16 cellular contexts compared by ENCODE assay signal in genomic region chr4:10625130-10625529, GRCh38. TPM values are rescaled to one million over a fixed set of nuclear protein-coding genes. Genes with fewer than 3 reads are reported as not detected.
A peak's percentile ranks its signal among the peaks of the same experiment; 100 is the strongest.
DNase-seq lines count a peak whose midpoint lies in the region; ATAC-seq, FAIRE-seq and TF ChIP-seq lines count a peak whose summit lies in the region.
"Had no signal": no experiment of that assay in that cellular context is flagged by ENCODE, and none has a peak within 500 bp of the region (broad histone marks: within the 10 kb centered on the region; RNA-seq: fewer than 3 reads in every experiment).

No MANE protein-coding gene starts in this region.

- peak overlapping the region; percentile 4 for H3K27ac Mint-ChIP-seq in Caco-2 (ENCODE audit: unreplicated experiment)
- no peak overlapping the region for H3K27ac Mint-ChIP-seq in natural killer cell treated with Interleukin-12 subunit alpha and Interleukin-12 subunit beta and Interleukin-15 and Interleukin-18, amount 100 ng/mL, for 72 hours
- H3K27ac Mint-ChIP-seq: activated CD4-positive, alpha-beta T cell treated with anti-CD3 and anti-CD28 coated beads, Interleukin-2, amount 10 ng/mL, durations not matched to agents 7 days and 5 days; activated naive CD4-positive, alpha-beta T cell treated with anti-CD3 and anti-CD28 coated beads, Interleukin-2, amount 10 ng/mL, durations not matched to agents 7 days and 5 days had no signal

- H3K27me3 ChIP-seq in Caco-2 (replicated peaks; ENCODE audit: control insufficient read depth, insufficient read depth, low read length) (no peaks in the 10 kb centered on the region), HepG2 (ENCODE audit: control insufficient read depth in 1 of 2, insufficient read depth in 2 of 2, low read length in 2 of 2) (peaks cover 0 to 3% of the 10 kb centered on the region in 2 experiments; a peak in 1 of 5 replicates)

- TF ChIP-seq CTCF in Caco-2 (IDR thresholded peaks at IDR 0.05; ENCODE audit: insufficient read depth in 1 of 2, low read depth in 1 of 2, low read length in 1 of 2, severe bottlenecking in 1 of 2, unreplicated experiment in 1 of 2) (no peak), HepG2 (CRISPR knock-in tag; IDR thresholded peaks at IDR 0.05) (0 out of 2 replicates have a peak, but pooled peaks have one; percentile 14)

- no peak for FAIRE-seq in HepG2 (lab: Jason Lieb, UNC)

- H3K4me2 ChIP-seq in HepG2 (ENCODE audit: low read depth, low read length) = no peak overlapping the region

- in situ Hi-C loops in HepG2 (cut with HindIII; ENCODE audit: extremely low pct_ligation_motif_present, low pct_unique_long_range_greater_than_20kb) = no loop called here

- no peaks in the 10 kb centered on the region for H3K27me3 Mint-ChIP-seq in Caco-2 (ENCODE audit: insufficient read depth, unreplicated experiment)
- peaks cover 0 to 6% of the 10 kb centered on the region in 2 donors for H3K27me3 Mint-ChIP-seq in natural killer cell treated with Interleukin-12 subunit alpha and Interleukin-12 subunit beta and Interleukin-15 and Interleukin-18, amount 100 ng/mL, for 72 hours
- H3K27me3 Mint-ChIP-seq: activated naive CD4-positive, alpha-beta T cell treated with anti-CD3 and anti-CD28 coated beads, Interleukin-2, amount 10 ng/mL, durations not matched to agents 7 days and 5 days had no signal

- no peak overlapping the region for H3K4me3 Mint-ChIP-seq in Caco-2 (ENCODE audit: unreplicated experiment)
- no peak overlapping the region for H3K4me3 Mint-ChIP-seq in natural killer cell treated with Interleukin-12 subunit alpha and Interleukin-12 subunit beta and Interleukin-15 and Interleukin-18, amount 100 ng/mL, for 72 hours
- H3K4me3 Mint-ChIP-seq: activated CD4-positive, alpha-beta T cell treated with anti-CD3 and anti-CD28 coated beads, Interleukin-2, amount 10 ng/mL, durations not matched to agents 7 days and 5 days; activated naive CD4-positive, alpha-beta T cell treated with anti-CD3 and anti-CD28 coated beads, Interleukin-2, amount 10 ng/mL, durations not matched to agents 7 days and 5 days had no signal

- no peaks in the 10 kb centered on the region for H4K20me1 ChIP-seq in HepG2 (ENCODE audit: insufficient read depth, low read length)

- H3K4me1 ChIP-seq in Caco-2 (peaks cover 29% of the 10 kb centered on the region), HepG2 (ENCODE audit: insufficient read depth, low read length) (peaks cover 9% of the 10 kb centered on the region; the same call in 1 of the 2 replicates)
- H3K4me1 ChIP-seq: psoas muscle had no signal

- DNase-seq in Caco-2 = peak in 1 of 2 experiments; percentile 5
- DNase-seq in NCI-H146 (lab: John Stamatoyannopoulos, UW) = peak; percentile 94
- DNase-seq in NCI-H69 (lab: John Stamatoyannopoulos, UW) = peak; percentile 96
- DNase-seq in HepG2 (ENCODE audit: low spot score) = peak; percentile 2
- DNase-seq in natural killer cell treated with Interleukin-12 subunit alpha and Interleukin-12 subunit beta and Interleukin-15 and Interleukin-18, amount 100 ng/mL, for 72 hours (ENCODE audit: low spot score) = no peak
- DNase-seq in OCI-M1 (lab: John Stamatoyannopoulos, UW) = no peak
- DNase-seq: activated CD4-positive, alpha-beta T cell treated with anti-CD3 and anti-CD28 coated beads, Interleukin-2, amount 10 ng/mL, durations not matched to agents 7 days and 5 days; activated naive CD4-positive, alpha-beta T cell treated with anti-CD3 and anti-CD28 coated beads, Interleukin-2, amount 10 ng/mL, durations not matched to agents 7 days and 5 days; activated T-cell treated with anti-CD3 and anti-CD28 coated beads for 4 hours; NCI-H226; psoas muscle; stimulated activated CD4-positive, alpha-beta T cell treated with anti-CD3 and anti-CD28 coated beads, Interleukin-15, amount 100 ng/mL, for 24 hours had no signal

- H3K36me3 ChIP-seq in Caco-2 (ENCODE audit: control insufficient read depth, insufficient read depth, low read length) = no peaks in the 10 kb centered on the region
- no peaks in the 10 kb centered on the region for H3K36me3 ChIP-seq in HepG2 (replicated peaks in 1 of 2; ENCODE audit: control insufficient read depth in 1 of 2, insufficient read depth in 2 of 2, low read length in 2 of 2)

- H3K79me2 ChIP-seq in HepG2 (ENCODE audit: insufficient read depth, low read length) = no peaks in the 10 kb centered on the region

- intact Hi-C loops in Caco-2 (cut with micrococcal nuclease; ENCODE audit: unreplicated experiment) = loop anchor here (2.0 kb wide), 1 partner anchor 48 kb away; no protein-coding TSS in a partner anchor
- intact Hi-C loops in HepG2 (cut with micrococcal nuclease; ENCODE audit: unreplicated experiment) = no loop called here

- TF ChIP-seq RAD21 in HepG2 (CRISPR knock-in tag; IDR thresholded peaks at IDR 0.05) = no peak

- POLR2A ChIA-PET in Caco-2 (lab: Charles Lee) = no interaction called here
- POLR2A ChIA-PET in HepG2 (lab: Yijun Ruan, JAX) = no interaction called here

- no peak for TF ChIP-seq POLR2A in HepG2 (IDR thresholded peaks at IDR 0.05; ENCODE audit: insufficient read depth in 1 of 2, low read depth in 2 of 2, low read length in 2 of 2)

- H3K36me3 Mint-ChIP-seq in Caco-2 (ENCODE audit: insufficient read depth, unreplicated experiment) = no peaks in the 10 kb centered on the region
- H3K36me3 Mint-ChIP-seq in natural killer cell treated with Interleukin-12 subunit alpha and Interleukin-12 subunit beta and Interleukin-15 and Interleukin-18, amount 100 ng/mL, for 72 hours = no peaks in the 10 kb centered on the region
- H3K36me3 Mint-ChIP-seq: activated naive CD4-positive, alpha-beta T cell treated with anti-CD3 and anti-CD28 coated beads, Interleukin-2, amount 10 ng/mL, durations not matched to agents 7 days and 5 days had no signal

- BruUV-seq in Caco-2 (replicated peaks; lab: Mats Ljungman, UMichigan) = no TSS peak
- no TSS peak for BruUV-seq in HepG2 (replicated peaks; lab: Mats Ljungman, UMichigan)

- H3K4me1 Mint-ChIP-seq in Caco-2 (ENCODE audit: low read depth, unreplicated experiment) = peaks cover 18% of the 10 kb centered on the region
- peaks cover 24 to 25% of the 10 kb centered on the region in 2 donors for H3K4me1 Mint-ChIP-seq in natural killer cell treated with Interleukin-12 subunit alpha and Interleukin-12 subunit beta and Interleukin-15 and Interleukin-18, amount 100 ng/mL, for 72 hours (ENCODE audit: low read depth in 2 of 2)

- TF ChIP-seq EP300 in HepG2 (IDR thresholded peaks at IDR 0.05; ENCODE audit: low read depth in 2 of 2, low read length in 2 of 2) (no peak), HepG2 (CRISPR knock-in tag; IDR thresholded peaks at IDR 0.05; ENCODE audit: borderline replicate concordance) (no peak)

- WGBS in HepG2 (ENCODE audit: low lambda C conversion rate) = under 1% methylated on average over 5 of the region's 5 CpGs

- no peak overlapping the region for H3K9ac ChIP-seq in HepG2 (ENCODE audit: insufficient read depth, low read depth, low read length)

- H3K9me3 Mint-ChIP-seq in Caco-2 (ENCODE audit: unreplicated experiment) = peaks cover 11% of the 10 kb centered on the region
- H3K9me3 Mint-ChIP-seq in natural killer cell treated with Interleukin-12 subunit alpha and Interleukin-12 subunit beta and Interleukin-15 and Interleukin-18, amount 100 ng/mL, for 72 hours = no peaks in the 10 kb centered on the region
- H3K9me3 Mint-ChIP-seq: activated CD4-positive, alpha-beta T cell treated with anti-CD3 and anti-CD28 coated beads, Interleukin-2, amount 10 ng/mL, durations not matched to agents 7 days and 5 days; activated naive CD4-positive, alpha-beta T cell treated with anti-CD3 and anti-CD28 coated beads, Interleukin-2, amount 10 ng/mL, durations not matched to agents 7 days and 5 days had no signal

- H3K9me3 ChIP-seq in Caco-2 = no peaks in the 10 kb centered on the region
- no peaks in the 10 kb centered on the region for H3K9me3 ChIP-seq in HepG2 (ENCODE audit: low read length)
- H3K9me3 ChIP-seq: psoas muscle had no signal

- H3K4me3 ChIP-seq in Caco-2 (ENCODE audit: low read depth, low read length) (no peak overlapping the region), HepG2 (replicated peaks in 1 of 3; ENCODE audit: insufficient read depth in 1 of 3, low read depth in 2 of 3, low read length in 3 of 3) (no peak overlapping the region)
- H3K4me3 ChIP-seq: psoas muscle had no signal

- no peak overlapping the region for H2AFZ ChIP-seq in HepG2 (ENCODE audit: low read length)

- ATAC-seq in HepG2 (peak; percentile 94), HG03139 (IDR thresholded peaks at IDR 0.05; ENCODE audit: unreplicated experiment) (no peak), HG03196 (IDR thresholded peaks at IDR 0.05; ENCODE audit: unreplicated experiment) (no peak)
- no peak for ATAC-seq in natural killer cell treated with Interleukin-12 subunit alpha and Interleukin-12 subunit beta and Interleukin-15 and Interleukin-18, amount 100 ng/mL, for 72 hours
- ATAC-seq: psoas muscle, SK-N-SH treated with all-trans-retinoic acid at 6 μM for 48 hours had no signal

- no peak overlapping the region for H3K27ac ChIP-seq in HepG2 (ENCODE audit: extremely low read length, insufficient read depth, low read length)
- H3K27ac ChIP-seq: psoas muscle had no signal

- CTCF ChIA-PET in Caco-2 (lab: Charles Lee) (no interaction called here), HepG2 (lab: Yijun Ruan, JAX; ENCODE audit: low intra/inter-chr PET ratio, low total read pairs) (no interaction called here)

RNA-seq across cellular contexts. Expression of gene CLNK, which starts 59.4 kb away (rescaled TPM):
- total RNA-seq in Caco-2 (2022) (not detected in 2 replicates), HepG2 (2016; rRNA removed; fragmentation: Illumina TruSeq; extraction: Trizol) (not detected in 2 replicates)
- total RNA-seq in HepG2 (2016; cell fraction: cytosol; rRNA removed; fragmentation: Illumina TruSeq; extraction: Trizol; ENCODE audit: low read depth) = not detected in 2 replicates
- total RNA-seq in HepG2 (2016; cell fraction: insoluble cytoplasmic fraction; rRNA removed; fragmentation: Illumina TruSeq; extraction: Trizol) = not detected in 2 replicates
- not detected in 2 replicates for total RNA-seq in HepG2 (2016; cell fraction: membrane; rRNA removed; fragmentation: Illumina TruSeq; extraction: Trizol)
- total RNA-seq in HepG2 (2016; cell fraction: nucleus; rRNA removed; fragmentation: Illumina TruSeq; extraction: Trizol) = not detected in 2 replicates
- polyA plus RNA-seq in HepG2 (2011; rRNA removed) = not detected in 2 replicates
- not detected in 2 replicates for polyA plus RNA-seq in HepG2 (2011; cell fraction: cytosol; rRNA removed)
- polyA plus RNA-seq in HepG2 (2011; cell fraction: nucleus; rRNA removed) = not detected in 2 replicates
- not detected in 2 replicates for polyA plus RNA-seq in HepG2 (2012)
- not detected in 2 replicates for polyA plus RNA-seq in HepG2 (2016; cell fraction: cytosol; fragmentation: Illumina TruSeq; extraction: Trizol; ENCODE audit: low read depth)
- not detected in 2 replicates for polyA plus RNA-seq in HepG2 (2016; cell fraction: insoluble cytoplasmic fraction; fragmentation: Illumina TruSeq; extraction: Trizol; ENCODE audit: low read depth)
- not detected in 2 replicates for polyA plus RNA-seq in HepG2 (2016; cell fraction: membrane; fragmentation: Illumina TruSeq; extraction: Trizol; ENCODE audit: low read depth)
- not detected in 2 replicates for polyA plus RNA-seq in HepG2 (2016; cell fraction: nucleus; fragmentation: Illumina TruSeq; extraction: Trizol; ENCODE audit: insufficient read depth, low read depth)
- polyA minus RNA-seq in HepG2 (2011; rRNA and poly(A)+ RNA removed; ENCODE audit: low replicate concordance) = not detected in 2 replicates
- not detected in 2 replicates for polyA minus RNA-seq in HepG2 (2011; cell fraction: cytosol; rRNA and poly(A)+ RNA removed)
- not detected in 2 replicates for polyA minus RNA-seq in HepG2 (2011; cell fraction: nucleus; rRNA and poly(A)+ RNA removed)
- total RNA-seq in natural killer cell treated with Interleukin-12 subunit alpha and Interleukin-12 subunit beta and Interleukin-15 and Interleukin-18, amount 100 ng/mL, for 72 hours = under 1 TPM; 0.45 to 0.70 TPM
- total RNA-seq: activated CD4-positive, alpha-beta T cell treated with anti-CD3 and anti-CD28 coated beads, Interleukin-2, amount 10 ng/mL, durations not matched to agents 7 days and 5 days; kidney epithelial cell had no signal

Comparison
In these comparisons a context has a peak if more than half of its experiments do, and no peak if none do; other contexts are left out.
1. DNase-seq: peak in NCI-H146 (single experiment), NCI-H69 (single experiment) and HepG2 (single experiment); none in natural killer cell treated with Interleukin-12 subunit alpha and Interleukin-12 subunit beta and Interleukin-15 and Interleukin-18, amount 100 ng/mL, for 72 hours (single experiment) and OCI-M1 (single experiment).